9 cellular contexts compared by ENCODE assay signal in genomic region chr12:6724409-6724797, GRCh38. TPM values are rescaled to one million over a fixed set of nuclear protein-coding genes. Genes with fewer than 3 reads are reported as not detected.
DNase-seq lines count a peak whose midpoint lies in the region; ATAC-seq and TF ChIP-seq lines count a peak whose summit lies in the region.
"Had no signal": no experiment of that assay in that cellular context is flagged by ENCODE, and none has a peak within 500 bp of the region (broad histone marks: within the 10 kb centered on the region; RNA-seq: fewer than 3 reads in every experiment).

No MANE protein-coding gene starts in this region.

- TF ChIP-seq EP300 in upper lobe of left lung (IDR thresholded peaks at IDR 0.05), result no peak

- TF ChIP-seq POLR2A in upper lobe of left lung (IDR thresholded peaks at IDR 0.05), result no peak

- H3K27ac ChIP-seq in ACC112 (ENCODE audit: low read depth, low read length), result peak overlapping the region; percentile 78
- peak overlapping the region in 58 of 59 donors; percentile 63 to 97 (median 87) for H3K27ac ChIP-seq in dorsolateral prefrontal cortex
- peak overlapping the region; percentile 86 to 93 (median 90) for H3K27ac ChIP-seq in upper lobe of left lung

- ATAC-seq in GM18499 (IDR thresholded peaks at IDR 0.05; ENCODE audit: insufficient read depth, unreplicated experiment) (peak; percentile 6), HG03378 (IDR thresholded peaks at IDR 0.05; ENCODE audit: unreplicated experiment) (peak; percentile 9), upper lobe of left lung (ENCODE audit: low FRiP score in 2 of 2) (peak; percentile 2 to 21)

- peaks cover 14% of the 10 kb centered on the region for H3K79me2 ChIP-seq in ACC112 (ENCODE audit: control insufficient read depth, insufficient read depth, low read length, unreplicated experiment)

- H3K9me3 ChIP-seq in mononuclear cell (ENCODE audit: low read depth, low read length), result no peaks in the 10 kb centered on the region
- no peaks in the 10 kb centered on the region for H3K9me3 ChIP-seq in upper lobe of left lung

- no peaks in the 10 kb centered on the region for H3K27me3 ChIP-seq in ACC112 (ENCODE audit: insufficient read depth, low read length)
- H3K27me3 ChIP-seq in dorsolateral prefrontal cortex, result no peaks in the 10 kb centered on the region
- no peaks in the 10 kb centered on the region for H3K27me3 ChIP-seq in mononuclear cell (ENCODE audit: insufficient read depth, low read length)
- no peaks in the 10 kb centered on the region for H3K27me3 ChIP-seq in upper lobe of left lung

- in situ Hi-C loops in SK-MEL-5 (cut with HindIII; ENCODE audit: low pct_unique_long_range_greater_than_20kb, low sequenced_read_pairs), result no loop called here

- WGBS in upper lobe of left lung, 2 donors, result 8 to 21% methylated on average over 10 of the region's 10 CpGs

- H3K36me3 ChIP-seq in ACC112 (ENCODE audit: insufficient read depth, low read length) (no peaks in the 10 kb centered on the region), upper lobe of left lung (peaks cover 5 to 21% (median 19%) of the 10 kb centered on the region in 4 donors)

- H3K4me3 ChIP-seq in ACC112 (ENCODE audit: low read depth, low read length), result peak overlapping the region; percentile 89
- peak overlapping the region; percentile 61 to 94 (median 82) for H3K4me3 ChIP-seq in dorsolateral prefrontal cortex
- H3K4me3 ChIP-seq in mononuclear cell (ENCODE audit: low read length), result peak overlapping the region; percentile 63
- H3K4me3 ChIP-seq in upper lobe of left lung, result peak overlapping the region; percentile 30 to 72 (median 66)

- peak; percentile 36 for DNase-seq in SK-MEL-5 (ENCODE audit: low read depth, low spot score)
- DNase-seq in dorsolateral prefrontal cortex, result peak in 3 of 10 donors; percentile 10 to 26 (median 12)
- peak in 1 of 2 donors; percentile 32 for DNase-seq in upper lobe of left lung
- DNase-seq in NCI-H526 treated with DMSO at 0.1 percent for 48 hours (lab: John Stamatoyannopoulos, UW), result no peak

- peaks cover 10% of the 10 kb centered on the region for H3K4me1 ChIP-seq in ACC112 (ENCODE audit: control insufficient read depth, insufficient read depth, low read length, unreplicated experiment)
- peaks cover 15% of the 10 kb centered on the region for H3K4me1 ChIP-seq in mononuclear cell (ENCODE audit: insufficient read depth, low read length)
- peaks cover 9 to 19% (median 11%) of the 10 kb centered on the region in 4 donors for H3K4me1 ChIP-seq in upper lobe of left lung

- TF ChIP-seq CTCF in dorsolateral prefrontal cortex (IDR thresholded peaks at IDR 0.05 in 54 of 56, conservative IDR thresholded peaks at IDR 0.05 in 2 of 56; ENCODE audit: low read depth in 1 of 56, partially characterized antibody in 56 of 56), result no peak
- TF ChIP-seq CTCF in upper lobe of left lung (IDR thresholded peaks at IDR 0.05), result no peak

- peak overlapping the region; percentile 23 for H2AFZ ChIP-seq in ACC112 (ENCODE audit: low read length, unreplicated experiment)

- intact Hi-C loops in dorsolateral prefrontal cortex (cut with DNase I), result loop anchor here (1.0 to 2.0 kb wide), 2 partner anchors 61 to 62 kb away; partner anchors contain the start of gene ING4 (in 2 of the 2)

RNA-seq across cellular contexts. Expression of gene COPS7A, which starts 0.6 kb away (rescaled TPM):
- 122 and 133 TPM in 2 replicates for total RNA-seq in SK-MEL-5 (2014; rRNA removed; shearing (Covaris generic))
- polyA plus RNA-seq in SK-MEL-5 (2015; cell fraction: cytosol; rRNA removed), result 123 and 127 TPM in 2 replicates
- 236 and 242 TPM in 2 replicates for polyA plus RNA-seq in SK-MEL-5 (2015; cell fraction: nucleus; rRNA removed)
- 100 to 1,000 TPM in 69 of 120 experiments, 10 to 100 TPM in 51; 52.6 to 143 (median 103) TPM for total RNA-seq in dorsolateral prefrontal cortex
- total RNA-seq in mononuclear cell, result 9.3 TPM
- total RNA-seq in upper lobe of left lung, result 10 to 100 TPM; 36.9 to 70.2 (median 63.0) TPM

RNA-seq across cellular contexts. Expression of gene PIANP, which starts 23.8 kb away (rescaled TPM):
- total RNA-seq in SK-MEL-5 (2014; rRNA removed; shearing (Covaris generic)), result not detected in 2 replicates
- polyA plus RNA-seq in SK-MEL-5 (2015; cell fraction: cytosol; rRNA removed), result 0.27 and 0.29 TPM in 2 replicates
- polyA plus RNA-seq in SK-MEL-5 (2015; cell fraction: nucleus; rRNA removed), result 0.89 TPM in 1 of 2 replicates, not detected in the other
- 100 to 1,000 TPM in 16 of 120 experiments, 10 to 100 TPM in 104; 24.4 to 128 (median 80.6) TPM for total RNA-seq in dorsolateral prefrontal cortex
- not detected for total RNA-seq in mononuclear cell
- total RNA-seq in upper lobe of left lung, result under 1 TPM in 3 of 6 donors, not detected in 3; 0.13 to 0.83 (median 0.39) TPM
- total RNA-seq: pulmonary artery endothelial cell had no signal

RNA-seq across cellular contexts. Expression of gene MLF2, which starts 28.5 kb away (rescaled TPM):
- total RNA-seq in SK-MEL-5 (2014; rRNA removed; shearing (Covaris generic)), result 134 TPM in 2 replicates
- polyA plus RNA-seq in SK-MEL-5 (2015; cell fraction: cytosol; rRNA removed), result 268 and 297 TPM in 2 replicates
- polyA plus RNA-seq in SK-MEL-5 (2015; cell fraction: nucleus; rRNA removed), result 210 and 274 TPM in 2 replicates
- total RNA-seq in dorsolateral prefrontal cortex (100 to 1,000 TPM; 139 to 384 (median 261) TPM), mononuclear cell (63.2 TPM), upper lobe of left lung (100 to 1,000 TPM; 136 to 221 (median 144) TPM)

RNA-seq across cellular contexts. Expression of gene ZNF384, which starts 35.2 kb away (rescaled TPM):
- 20.9 and 24.4 TPM in 2 replicates for total RNA-seq in SK-MEL-5 (2014; rRNA removed; shearing (Covaris generic))
- 96.8 and 106 TPM in 2 replicates for polyA plus RNA-seq in SK-MEL-5 (2015; cell fraction: cytosol; rRNA removed)
- 266 and 363 TPM in 2 replicates for polyA plus RNA-seq in SK-MEL-5 (2015; cell fraction: nucleus; rRNA removed)
- total RNA-seq in dorsolateral prefrontal cortex (10 to 100 TPM; 37.7 to 73.6 (median 53.6) TPM), mononuclear cell (23.2 TPM), upper lobe of left lung (10 to 100 TPM; 33.4 to 52.8 (median 43.0) TPM)

RNA-seq across cellular contexts. Expression of gene PTMS, which starts 41.8 kb away (rescaled TPM):
- total RNA-seq in SK-MEL-5 (2014; rRNA removed; shearing (Covaris generic)), result 88.9 and 92.6 TPM in 2 replicates
- 369 and 374 TPM in 2 replicates for polyA plus RNA-seq in SK-MEL-5 (2015; cell fraction: cytosol; rRNA removed)
- 73.2 and 146 TPM in 2 replicates for polyA plus RNA-seq in SK-MEL-5 (2015; cell fraction: nucleus; rRNA removed)
- total RNA-seq in dorsolateral prefrontal cortex, result 100 to 1,000 TPM; 117 to 439 (median 242) TPM
- total RNA-seq in mononuclear cell, result 1.9 TPM
- 100 to 1,000 TPM; 142 to 463 (median 224) TPM for total RNA-seq in upper lobe of left lung

Comparison
In these comparisons a context has a peak if more than half of its experiments do, and no peak if none do; other contexts are left out.
1. RNA of gene PIANP, which starts 23.8 kb away (total RNA-seq): 24.4 to 128 TPM in dorsolateral prefrontal cortex; 0.13 to 0.83 TPM in upper lobe of left lung, not detected in SK-MEL-5 and not detected in mononuclear cell (single experiment); every median in the first group is over 10 times any median in the second.
2. Peak in every context shown above with its lines, with median percentiles within 50 percentile points of each other: H3K27ac ChIP-seq, H3K4me3 ChIP-seq and ATAC-seq.